Comparison of ENCODE assay signal across 1 cellular context in the genomic region with DNA sequence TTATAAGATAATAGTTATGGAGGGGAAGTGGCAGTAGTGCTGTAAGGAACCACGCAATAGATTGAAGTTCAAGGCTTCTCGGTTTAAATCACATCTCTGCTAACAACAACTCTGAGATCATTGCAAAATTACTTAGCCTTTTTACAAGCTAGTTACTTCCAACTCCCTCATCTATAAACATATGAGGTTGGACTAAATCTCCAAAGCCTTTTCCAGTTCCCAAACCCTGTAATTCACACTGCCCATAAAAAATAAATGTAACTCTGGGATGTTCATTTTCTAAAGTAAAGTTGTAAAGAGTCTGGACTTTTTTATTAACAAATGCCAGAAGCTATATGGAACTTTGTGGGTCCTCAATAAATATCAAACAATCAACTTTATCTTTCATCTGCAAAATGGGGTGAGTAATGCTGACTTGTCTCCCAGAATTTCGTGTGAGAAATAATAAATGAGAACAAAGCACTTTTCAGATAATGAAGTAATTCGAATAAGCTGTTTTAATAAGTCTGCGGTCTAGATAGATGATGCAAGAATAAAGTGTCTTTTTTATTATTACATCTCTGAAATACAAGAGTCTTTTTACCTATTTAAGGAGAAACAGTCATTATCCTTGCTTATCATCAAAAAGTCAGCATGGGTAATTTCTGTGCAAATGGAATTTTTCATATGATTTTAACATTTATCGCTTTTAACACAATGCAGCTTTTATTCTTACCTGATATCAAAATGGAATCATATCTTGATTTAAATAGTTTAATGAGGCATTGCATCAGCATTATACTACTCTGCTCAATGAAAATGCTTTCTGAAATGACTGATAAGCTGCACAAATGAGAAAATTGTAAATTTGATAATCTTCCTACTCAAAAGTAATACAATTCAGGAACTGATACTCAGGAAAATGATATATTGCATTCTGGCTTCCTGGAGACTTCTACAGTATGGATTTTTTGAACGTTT.
A peak's percentile ranks its signal among the peaks of the same experiment; 100 is the strongest.
TF ChIP-seq lines count a peak whose summit lies in the region.

No MANE protein-coding gene starts in this region.

TF ChIP-seq in SK-N-SH treated with all-trans-retinoic acid at 6 μM for 48 hours, 23 proteins besides CTCF, POLR2A, EP300 and RAD21 (continued from another document):
- TF ChIP-seq, protein P1, sequence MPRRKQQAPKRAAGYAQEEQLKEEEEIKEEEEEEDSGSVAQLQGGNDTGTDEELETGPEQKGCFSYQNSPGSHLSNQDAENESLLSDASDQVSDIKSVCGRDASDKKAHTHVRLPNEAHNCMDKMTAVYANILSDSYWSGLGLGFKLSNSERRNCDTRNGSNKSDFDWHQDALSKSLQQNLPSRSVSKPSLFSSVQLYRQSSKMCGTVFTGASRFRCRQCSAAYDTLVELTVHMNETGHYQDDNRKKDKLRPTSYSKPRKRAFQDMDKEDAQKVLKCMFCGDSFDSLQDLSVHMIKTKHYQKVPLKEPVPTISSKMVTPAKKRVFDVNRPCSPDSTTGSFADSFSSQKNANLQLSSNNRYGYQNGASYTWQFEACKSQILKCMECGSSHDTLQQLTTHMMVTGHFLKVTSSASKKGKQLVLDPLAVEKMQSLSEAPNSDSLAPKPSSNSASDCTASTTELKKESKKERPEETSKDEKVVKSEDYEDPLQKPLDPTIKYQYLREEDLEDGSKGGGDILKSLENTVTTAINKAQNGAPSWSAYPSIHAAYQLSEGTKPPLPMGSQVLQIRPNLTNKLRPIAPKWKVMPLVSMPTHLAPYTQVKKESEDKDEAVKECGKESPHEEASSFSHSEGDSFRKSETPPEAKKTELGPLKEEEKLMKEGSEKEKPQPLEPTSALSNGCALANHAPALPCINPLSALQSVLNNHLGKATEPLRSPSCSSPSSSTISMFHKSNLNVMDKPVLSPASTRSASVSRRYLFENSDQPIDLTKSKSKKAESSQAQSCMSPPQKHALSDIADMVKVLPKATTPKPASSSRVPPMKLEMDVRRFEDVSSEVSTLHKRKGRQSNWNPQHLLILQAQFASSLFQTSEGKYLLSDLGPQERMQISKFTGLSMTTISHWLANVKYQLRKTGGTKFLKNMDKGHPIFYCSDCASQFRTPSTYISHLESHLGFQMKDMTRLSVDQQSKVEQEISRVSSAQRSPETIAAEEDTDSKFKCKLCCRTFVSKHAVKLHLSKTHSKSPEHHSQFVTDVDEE (CRISPR knock-in tag; IDR thresholded peaks at IDR 0.05): peak; percentile 89
- TF ChIP-seq SNAI2 (CRISPR knock-in tag; IDR thresholded peaks at IDR 0.05) (no peak), ZNF8 (CRISPR knock-in tag; IDR thresholded peaks at IDR 0.05) (no peak), ZFP3 (CRISPR knock-in tag; IDR thresholded peaks at IDR 0.05) (0 out of 2 replicates have a peak, but pooled peaks have one; percentile 27), ARNTL (CRISPR knock-in tag; IDR thresholded peaks at IDR 0.05; ENCODE audit: borderline replicate concordance, low read depth) (no peak), ZNF565 (CRISPR knock-in tag; conservative IDR thresholded peaks at IDR 0.05; ENCODE audit: low read depth) (no peak), CSDC2 (CRISPR knock-in tag; IDR thresholded peaks at IDR 0.05) (no peak), RARB (CRISPR knock-in tag; IDR thresholded peaks at IDR 0.05) (no peak), ZNF70 (CRISPR knock-in tag; IDR thresholded peaks at IDR 0.05) (no peak), ZC3H10 (CRISPR knock-in tag; IDR thresholded peaks at IDR 0.05) (0 out of 2 replicates have a peak, but pooled peaks have one; percentile 35), ESRRG (CRISPR knock-in tag; IDR thresholded peaks at IDR 0.05) (peak; percentile 86; the same call in 1 of the 2 replicates), GLIS3 (CRISPR knock-in tag; IDR thresholded peaks at IDR 0.05) (no peak), ISL1 (CRISPR knock-in tag; IDR thresholded peaks at IDR 0.05) (peak; percentile 97), OSR1 (CRISPR knock-in tag; IDR thresholded peaks at IDR 0.05) (no peak), TCF4 (CRISPR knock-in tag; IDR thresholded peaks at IDR 0.05; ENCODE audit: borderline replicate concordance) (peak; percentile 78), ZFP30 (CRISPR knock-in tag; IDR thresholded peaks at IDR 0.05) (no peak)
- TF ChIP-seq, protein P2, sequence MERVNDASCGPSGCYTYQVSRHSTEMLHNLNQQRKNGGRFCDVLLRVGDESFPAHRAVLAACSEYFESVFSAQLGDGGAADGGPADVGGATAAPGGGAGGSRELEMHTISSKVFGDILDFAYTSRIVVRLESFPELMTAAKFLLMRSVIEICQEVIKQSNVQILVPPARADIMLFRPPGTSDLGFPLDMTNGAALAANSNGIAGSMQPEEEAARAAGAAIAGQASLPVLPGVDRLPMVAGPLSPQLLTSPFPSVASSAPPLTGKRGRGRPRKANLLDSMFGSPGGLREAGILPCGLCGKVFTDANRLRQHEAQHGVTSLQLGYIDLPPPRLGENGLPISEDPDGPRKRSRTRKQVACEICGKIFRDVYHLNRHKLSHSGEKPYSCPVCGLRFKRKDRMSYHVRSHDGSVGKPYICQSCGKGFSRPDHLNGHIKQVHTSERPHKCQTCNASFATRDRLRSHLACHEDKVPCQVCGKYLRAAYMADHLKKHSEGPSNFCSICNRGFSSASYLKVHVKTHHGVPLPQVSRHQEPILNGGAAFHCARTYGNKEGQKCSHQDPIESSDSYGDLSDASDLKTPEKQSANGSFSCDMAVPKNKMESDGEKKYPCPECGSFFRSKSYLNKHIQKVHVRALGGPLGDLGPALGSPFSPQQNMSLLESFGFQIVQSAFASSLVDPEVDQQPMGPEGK (CRISPR knock-in tag; IDR thresholded peaks at IDR 0.05; ENCODE audit: borderline replicate concordance): no peak
- TF ChIP-seq, protein P3, sequence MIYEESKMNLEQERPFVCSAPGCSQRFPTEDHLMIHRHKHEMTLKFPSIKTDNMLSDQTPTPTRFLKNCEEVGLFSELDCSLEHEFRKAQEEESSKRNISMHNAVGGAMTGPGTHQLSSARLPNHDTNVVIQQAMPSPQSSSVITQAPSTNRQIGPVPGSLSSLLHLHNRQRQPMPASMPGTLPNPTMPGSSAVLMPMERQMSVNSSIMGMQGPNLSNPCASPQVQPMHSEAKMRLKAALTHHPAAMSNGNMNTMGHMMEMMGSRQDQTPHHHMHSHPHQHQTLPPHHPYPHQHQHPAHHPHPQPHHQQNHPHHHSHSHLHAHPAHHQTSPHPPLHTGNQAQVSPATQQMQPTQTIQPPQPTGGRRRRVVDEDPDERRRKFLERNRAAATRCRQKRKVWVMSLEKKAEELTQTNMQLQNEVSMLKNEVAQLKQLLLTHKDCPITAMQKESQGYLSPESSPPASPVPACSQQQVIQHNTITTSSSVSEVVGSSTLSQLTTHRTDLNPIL (CRISPR knock-in tag; IDR thresholded peaks at IDR 0.05; ENCODE audit: low read depth): peak; percentile 34
- TF ChIP-seq, protein P4, sequence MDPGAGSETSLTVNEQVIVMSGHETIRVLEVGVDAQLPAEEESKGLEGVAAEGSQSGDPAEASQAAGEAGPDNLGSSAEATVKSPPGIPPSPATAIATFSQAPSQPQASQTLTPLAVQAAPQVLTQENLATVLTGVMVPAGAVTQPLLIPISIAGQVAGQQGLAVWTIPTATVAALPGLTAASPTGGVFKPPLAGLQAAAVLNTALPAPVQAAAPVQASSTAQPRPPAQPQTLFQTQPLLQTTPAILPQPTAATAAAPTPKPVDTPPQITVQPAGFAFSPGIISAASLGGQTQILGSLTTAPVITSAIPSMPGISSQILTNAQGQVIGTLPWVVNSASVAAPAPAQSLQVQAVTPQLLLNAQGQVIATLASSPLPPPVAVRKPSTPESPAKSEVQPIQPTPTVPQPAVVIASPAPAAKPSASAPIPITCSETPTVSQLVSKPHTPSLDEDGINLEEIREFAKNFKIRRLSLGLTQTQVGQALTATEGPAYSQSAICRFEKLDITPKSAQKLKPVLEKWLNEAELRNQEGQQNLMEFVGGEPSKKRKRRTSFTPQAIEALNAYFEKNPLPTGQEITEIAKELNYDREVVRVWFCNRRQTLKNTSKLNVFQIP (CRISPR knock-in tag; IDR thresholded peaks at IDR 0.05; ENCODE audit: borderline replicate concordance, low read depth): no peak; the same call in 1 of the 2 replicates
- TF ChIP-seq, protein P5, sequence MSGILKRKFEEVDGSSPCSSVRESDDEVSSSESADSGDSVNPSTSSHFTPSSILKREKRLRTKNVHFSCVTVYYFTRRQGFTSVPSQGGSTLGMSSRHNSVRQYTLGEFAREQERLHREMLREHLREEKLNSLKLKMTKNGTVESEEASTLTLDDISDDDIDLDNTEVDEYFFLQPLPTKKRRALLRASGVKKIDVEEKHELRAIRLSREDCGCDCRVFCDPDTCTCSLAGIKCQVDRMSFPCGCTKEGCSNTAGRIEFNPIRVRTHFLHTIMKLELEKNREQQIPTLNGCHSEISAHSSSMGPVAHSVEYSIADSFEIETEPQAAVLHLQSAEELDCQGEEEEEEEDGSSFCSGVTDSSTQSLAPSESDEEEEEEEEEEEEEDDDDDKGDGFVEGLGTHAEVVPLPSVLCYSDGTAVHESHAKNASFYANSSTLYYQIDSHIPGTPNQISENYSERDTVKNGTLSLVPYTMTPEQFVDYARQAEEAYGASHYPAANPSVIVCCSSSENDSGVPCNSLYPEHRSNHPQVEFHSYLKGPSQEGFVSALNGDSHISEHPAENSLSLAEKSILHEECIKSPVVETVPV (CRISPR knock-in tag; IDR thresholded peaks at IDR 0.05): 0 out of 2 replicates have a peak, but pooled peaks have one; percentile 76
TF ChIP-seq in SK-N-SH treated with all-trans-retinoic acid at 6 μM for 48 hours: peak in this region for 8.
